20 cellular contexts compared by ENCODE assay signal in genomic region chr14:33846100-33846824, GRCh38.
A peak's percentile ranks its signal among the peaks of the same experiment; 100 is the strongest.
DNase-seq lines count a peak whose midpoint lies in the region; ATAC-seq and TF ChIP-seq lines count a peak whose summit lies in the region.
"Had no signal": no experiment of that assay in that cellular context is flagged by ENCODE, and none has a peak within 500 bp of the region (broad histone marks: within the 10 kb centered on the region; RNA-seq: fewer than 3 reads in every experiment).

No MANE protein-coding gene starts in this region.

- intact Hi-C loops in dorsolateral prefrontal cortex (cut with DNase I) = loop anchor here (5.0 to 10.0 kb wide), 3 partner anchors 106 to 459 kb away; partner anchors contain the start of gene EGLN3 (in 1 of the 2)
- intact Hi-C loops in activated CD4-positive, alpha-beta T cell treated with anti-CD3 and anti-CD28 coated beads, Interleukin-2, amount 10 ng/mL, durations not matched to agents 24 days and 14 days (cut with micrococcal nuclease) = loop anchor here (10.0 kb wide), 1 partner anchor 99 kb away; no protein-coding TSS in a partner anchor

- H3K27me3 ChIP-seq in dorsolateral prefrontal cortex = peaks cover 0 to 3% (median 0%) of the 10 kb centered on the region in 45 donors
- H3K27me3 ChIP-seq: BE2C had no signal

- peak overlapping the region in 9 of 59 donors; percentile 8 to 45 (median 15) for H3K4me3 ChIP-seq in dorsolateral prefrontal cortex
- H3K4me3 ChIP-seq: A549, K562, SK-N-MC had no signal

- peak; percentile 92 for DNase-seq in NCI-H526 treated with DMSO at 0.1 percent for 48 hours (lab: John Stamatoyannopoulos, UW)
- DNase-seq in dorsolateral prefrontal cortex = no peak
- DNase-seq in medulla oblongata (ENCODE audit: extremely low spot score) = peak; percentile 83
- peak; percentile 92 for DNase-seq in superior temporal gyrus (ENCODE audit: extremely low spot score)
- no peak for DNase-seq in NOMO-1 treated with DMSO at 0.1 percent for 48 hours (lab: John Stamatoyannopoulos, UW; ENCODE audit: unreplicated experiment)
- no peak for DNase-seq in activated CD4-positive, alpha-beta T cell treated with anti-CD3 and anti-CD28 coated beads, Interleukin-2, amount 10 ng/mL, durations not matched to agents 24 days and 14 days
- DNase-seq: BE2C, EL, GF-D8, MM.1S, NCI-H1048, NCI-H1417 treated with DMSO at 0.1 percent for 48 hours, NCI-H187, NCI-H748 treated with DMSO at 0.1 percent for 48 hours, SHP77 treated with DMSO at 0.1 percent for 48 hours had no signal

- peaks cover 18% of the 10 kb centered on the region for H3K4me1 Mint-ChIP-seq in activated CD4-positive, alpha-beta T cell treated with anti-CD3 and anti-CD28 coated beads, Interleukin-2, amount 10 ng/mL, durations not matched to agents 24 days and 14 days

- H3K27ac ChIP-seq in dorsolateral prefrontal cortex = peak overlapping the region; percentile 46 to 99 (median 94)
- H3K27ac ChIP-seq: A549, RWPE1, SK-N-MC had no signal

- TF ChIP-seq CTCF in dorsolateral prefrontal cortex (IDR thresholded peaks at IDR 0.05 in 54 of 56, conservative IDR thresholded peaks at IDR 0.05 in 2 of 56; ENCODE audit: low read depth in 1 of 56, partially characterized antibody in 56 of 56) = peak in 15 of 56 donors; percentile 9 to 34 (median 22)

- no peak overlapping the region for H3K27ac Mint-ChIP-seq in activated CD4-positive, alpha-beta T cell treated with anti-CD3 and anti-CD28 coated beads, Interleukin-2, amount 10 ng/mL, durations not matched to agents 24 days and 14 days

- no peak for ATAC-seq in GM18502 (IDR thresholded peaks at IDR 0.05; ENCODE audit: poor library complexity, unreplicated experiment)
- ATAC-seq: A549, K562 had no signal

- peaks cover 11% of the 10 kb centered on the region for H3K27me3 Mint-ChIP-seq in activated CD4-positive, alpha-beta T cell treated with anti-CD3 and anti-CD28 coated beads, Interleukin-2, amount 10 ng/mL, durations not matched to agents 24 days and 14 days

- H3K4me3 Mint-ChIP-seq in activated CD4-positive, alpha-beta T cell treated with anti-CD3 and anti-CD28 coated beads, Interleukin-2, amount 10 ng/mL, durations not matched to agents 24 days and 14 days = no peak overlapping the region

- peaks cover 4% of the 10 kb centered on the region for H3K36me3 Mint-ChIP-seq in activated CD4-positive, alpha-beta T cell treated with anti-CD3 and anti-CD28 coated beads, Interleukin-2, amount 10 ng/mL, durations not matched to agents 24 days and 14 days (ENCODE audit: low read depth)

- peaks cover 4% of the 10 kb centered on the region for H3K9me3 Mint-ChIP-seq in activated CD4-positive, alpha-beta T cell treated with anti-CD3 and anti-CD28 coated beads, Interleukin-2, amount 10 ng/mL, durations not matched to agents 24 days and 14 days

Comparison
In these comparisons a context has a peak if more than half of its experiments do, and no peak if none do; other contexts are left out.
1. DNase-seq: peak in NCI-H526 treated with DMSO at 0.1 percent for 48 hours (single experiment), medulla oblongata (single experiment) and superior temporal gyrus (single experiment); none in dorsolateral prefrontal cortex (0 of 10), NOMO-1 treated with DMSO at 0.1 percent for 48 hours (single experiment) and activated CD4-positive, alpha-beta T cell treated with anti-CD3 and anti-CD28 coated beads, Interleukin-2, amount 10 ng/mL, durations not matched to agents 24 days and 14 days (single experiment).